In the genomic region with DNA sequence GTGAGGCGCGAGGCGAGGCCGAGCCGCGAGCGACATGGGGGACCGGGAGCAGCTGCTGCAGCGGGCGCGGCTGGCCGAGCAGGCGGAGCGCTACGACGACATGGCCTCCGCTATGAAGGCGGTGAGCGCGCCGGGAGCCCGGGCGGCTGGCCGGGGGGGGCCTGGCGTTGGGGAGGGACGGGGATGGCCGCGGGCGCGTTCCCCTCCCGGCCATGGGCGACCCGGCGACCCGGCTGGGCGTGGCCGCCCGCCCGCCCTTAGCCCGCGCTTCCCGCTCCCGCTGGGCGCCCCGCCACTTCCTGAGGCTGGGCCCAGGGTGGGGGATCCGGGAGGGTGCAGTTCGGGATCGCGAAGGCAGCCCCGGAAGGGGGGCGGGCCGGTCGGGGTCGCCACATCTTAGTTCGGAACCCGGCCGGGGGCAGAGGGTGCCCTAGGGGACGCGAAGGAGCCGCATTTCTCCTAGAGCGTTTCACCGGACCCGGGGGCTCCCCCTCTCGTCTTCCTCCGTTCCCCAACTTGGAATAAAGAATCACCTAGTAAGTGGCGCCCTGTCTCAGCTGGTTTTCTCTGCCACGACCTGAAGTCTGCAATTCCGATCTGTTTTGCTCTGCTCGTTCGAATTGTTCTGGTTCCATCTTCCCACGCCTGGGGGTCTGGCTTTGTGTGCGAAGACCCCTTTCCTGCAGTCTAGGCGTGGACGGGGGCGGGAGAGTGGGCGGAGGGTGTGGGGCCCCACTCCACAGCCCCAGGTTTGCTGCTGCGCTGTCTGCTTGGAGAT, we compare ENCODE assay signal across 8 cellular contexts. TPM values are rescaled to one million over a fixed set of nuclear protein-coding genes. Genes with fewer than 3 reads are reported as not detected.
DNase-seq lines count a peak whose midpoint lies in the region; ATAC-seq and TF ChIP-seq lines count a peak whose summit lies in the region.

No MANE protein-coding gene starts in this region.

- peak overlapping the region; percentile 92 to 93 for H3K4me3 Mint-ChIP-seq in stimulated activated naive CD8-positive, alpha-beta T cell treated with anti-CD3 and anti-CD28 coated beads, Interleukin-15, amount 100 ng/mL, for 72 hours

- no peak for DNase-seq in AG09309 (ENCODE audit: low read depth)
- DNase-seq in effector memory CD4-positive, alpha-beta T cell, result peak; percentile 7 to 17 (median 14)
- DNase-seq in stimulated activated naive CD8-positive, alpha-beta T cell treated with anti-CD3 and anti-CD28 coated beads, Interleukin-15, amount 100 ng/mL, for 72 hours, result peak in 1 of 2 donors; percentile 38
- no peak for DNase-seq in GM19240 (ENCODE audit: insufficient read length, low spot score)

- ATAC-seq in GM19025 (IDR thresholded peaks at IDR 0.05; ENCODE audit: low read depth, unreplicated experiment) (peak; percentile 25), HG03196 (IDR thresholded peaks at IDR 0.05; ENCODE audit: unreplicated experiment) (peak; percentile 25)
- ATAC-seq in stimulated activated naive CD8-positive, alpha-beta T cell treated with anti-CD3 and anti-CD28 coated beads, Interleukin-15, amount 100 ng/mL, for 72 hours, result peak; percentile 44

- 0% methylated on average over 44 to 69 of the region's 77 CpGs for WGBS in mesodermal cell (ENCODE audit: insufficient coverage in 2 of 2), 2 experiments

- H3K4me1 Mint-ChIP-seq in stimulated activated naive CD8-positive, alpha-beta T cell treated with anti-CD3 and anti-CD28 coated beads, Interleukin-15, amount 100 ng/mL, for 72 hours, result peaks cover 37% of the 10 kb centered on the region

- no peaks in the 10 kb centered on the region for H3K9me3 Mint-ChIP-seq in stimulated activated naive CD8-positive, alpha-beta T cell treated with anti-CD3 and anti-CD28 coated beads, Interleukin-15, amount 100 ng/mL, for 72 hours

- H3K27ac ChIP-seq in VCaP (peak overlapping the region; percentile 95), mesodermal cell (ENCODE audit: low read depth, low read length, severe bottlenecking) (peak overlapping the region; percentile 91)
- H3K27ac ChIP-seq in effector memory CD4-positive, alpha-beta T cell (ENCODE audit: insufficient read depth, low read length, poor library complexity, severe bottlenecking), result peak overlapping the region; percentile 83

- no peaks in the 10 kb centered on the region for H3K27me3 Mint-ChIP-seq in stimulated activated naive CD8-positive, alpha-beta T cell treated with anti-CD3 and anti-CD28 coated beads, Interleukin-15, amount 100 ng/mL, for 72 hours

- H3K27me3 ChIP-seq in effector memory CD4-positive, alpha-beta T cell (replicated peaks; ENCODE audit: control insufficient read depth, insufficient read depth, low read length, poor library complexity, severe bottlenecking), result no peaks in the 10 kb centered on the region

- no peaks in the 10 kb centered on the region for H3K9me3 ChIP-seq in effector memory CD4-positive, alpha-beta T cell (ENCODE audit: control insufficient read depth, low read length)
- no peaks in the 10 kb centered on the region for H3K9me3 ChIP-seq in mesodermal cell (ENCODE audit: control insufficient read depth, low read length)

- TF ChIP-seq CTCF in AG09309 (IDR thresholded peaks at IDR 0.05; ENCODE audit: control insufficient read depth, insufficient read depth, low read depth, low read length, missing control alignments) (peak; percentile 5), VCaP (conservative IDR thresholded peaks at IDR 0.05) (no peak)

- H3K36me3 ChIP-seq in effector memory CD4-positive, alpha-beta T cell (ENCODE audit: control insufficient read depth, insufficient read depth, low read length), result peaks cover 12% of the 10 kb centered on the region
- H3K36me3 ChIP-seq in mesodermal cell (ENCODE audit: control insufficient read depth, insufficient read depth, low read length), result peaks cover 41% of the 10 kb centered on the region

- no peak overlapping the region for H3K27ac Mint-ChIP-seq in stimulated activated naive CD8-positive, alpha-beta T cell treated with anti-CD3 and anti-CD28 coated beads, Interleukin-15, amount 100 ng/mL, for 72 hours

- peaks cover 11% of the 10 kb centered on the region for H3K4me1 ChIP-seq in effector memory CD4-positive, alpha-beta T cell (ENCODE audit: control insufficient read depth, insufficient read depth, low read length, poor library complexity, severe bottlenecking)
- H3K4me1 ChIP-seq in mesodermal cell (ENCODE audit: control insufficient read depth, insufficient read depth, low read length, poor library complexity, severe bottlenecking), result peaks cover 22% of the 10 kb centered on the region

- H3K4me3 ChIP-seq in AG09309 (ENCODE audit: control insufficient read depth, low read depth, low read length) (peak overlapping the region; percentile 98), mesodermal cell (ENCODE audit: extremely low read depth, insufficient read depth, low read length, poor library complexity, severe bottlenecking) (peak overlapping the region; percentile 99)
- peak overlapping the region; percentile 76 for H3K4me3 ChIP-seq in effector memory CD4-positive, alpha-beta T cell (ENCODE audit: insufficient read depth, low read depth, low read length, poor library complexity, severe bottlenecking)

RNA-seq across cellular contexts. Expression of gene YWHAH, which starts 0.6 kb away (rescaled TPM):
- polyA plus RNA-seq in mesodermal cell (2013, experiment 1 of 2), result 175 TPM
- 161 TPM for polyA plus RNA-seq in mesodermal cell (2013, experiment 2 of 2)

Comparison
In these comparisons a context has a peak if more than half of its experiments do, and no peak if none do; other contexts are left out.
1. DNase-seq: peak in effector memory CD4-positive, alpha-beta T cell (3 of 3); none in AG09309 (single experiment) and GM19240 (single experiment).
2. Peak in every context shown above with its lines, with median percentiles within 50 percentile points of each other: H3K4me3 ChIP-seq, ATAC-seq and H3K27ac ChIP-seq.